14 cellular contexts compared by ENCODE assay signal in genomic region chr3:24046214-24046613, GRCh38.
DNase-seq lines count a peak whose midpoint lies in the region; TF ChIP-seq lines count a peak whose summit lies in the region.
"Had no signal": no experiment of that assay in that cellular context is flagged by ENCODE, and none has a peak within 500 bp of the region (broad histone marks: within the 10 kb centered on the region; RNA-seq: fewer than 3 reads in every experiment).

No MANE protein-coding gene starts in this region.

- H3K4me1 Mint-ChIP-seq in osteocyte (ENCODE audit: unreplicated experiment) = peaks cover 44% of the 10 kb centered on the region
- H3K4me1 Mint-ChIP-seq: CD4-positive, CD25-positive, alpha-beta regulatory T cell; CD8-positive, alpha-beta memory T cell; GM23338 had no signal

- no peaks in the 10 kb centered on the region for H4K20me1 ChIP-seq in Karpas-422 (ENCODE audit: insufficient read depth, low read depth, low read length)
- no peaks in the 10 kb centered on the region for H4K20me1 ChIP-seq in smooth muscle cell (ENCODE audit: low read depth)

- H3K27me3 Mint-ChIP-seq in osteocyte (ENCODE audit: unreplicated experiment) = no peaks in the 10 kb centered on the region

- no peaks in the 10 kb centered on the region for H3K79me2 ChIP-seq in Karpas-422 (ENCODE audit: low read length)
- no peaks in the 10 kb centered on the region for H3K79me2 ChIP-seq in smooth muscle cell (ENCODE audit: low read depth)

- peak overlapping the region; percentile 21 for H3K4me2 ChIP-seq in Karpas-422 (ENCODE audit: low read depth, low read length, poor library complexity, severe bottlenecking)
- no peak overlapping the region for H3K4me2 ChIP-seq in smooth muscle cell
- H3K4me2 ChIP-seq: GM23338 had no signal

- no peaks in the 10 kb centered on the region for H3K9me3 Mint-ChIP-seq in osteocyte (ENCODE audit: unreplicated experiment)
- H3K9me3 Mint-ChIP-seq: CD4-positive, CD25-positive, alpha-beta regulatory T cell; CD8-positive, alpha-beta memory T cell; GM23338 had no signal

- peaks cover 12% of the 10 kb centered on the region for H3K4me1 ChIP-seq in Karpas-422 (ENCODE audit: low read length)
- H3K4me1 ChIP-seq in ascending aorta = peaks cover 8 to 41% of the 10 kb centered on the region in 2 donors
- H3K4me1 ChIP-seq in smooth muscle cell (ENCODE audit: low read depth) = peaks cover 6% of the 10 kb centered on the region
- H3K4me1 ChIP-seq: BE2C had no signal

- H3K9me2 ChIP-seq in Karpas-422 (replicated peaks; ENCODE audit: insufficient read depth, low read length) = no peaks in the 10 kb centered on the region

- DNase-seq in Karpas-422 (no peak), ascending aorta (ENCODE audit: low spot score in 2 of 2) (no peak), osteocyte (ENCODE audit: extremely low spot score, unreplicated experiment) (no peak), Ammon's horn (ENCODE audit: low spot score) (no peak), smooth muscle cell (lab: John Stamatoyannopoulos, UW; ENCODE audit: unreplicated experiment) (no peak), NCI-H2029 treated with DMSO at 0.1 percent for 48 hours (lab: John Stamatoyannopoulos, UW) (no peak)
- DNase-seq: BE2C; C1 segment of cervical spinal cord; CD4-positive, CD25-positive, alpha-beta regulatory T cell; CD8-positive, alpha-beta memory T cell; COR-L47; HCEC 1CT had no signal

- H3K9ac ChIP-seq in Karpas-422 (ENCODE audit: low read length) (no peak overlapping the region), smooth muscle cell (ENCODE audit: low read depth) (no peak overlapping the region)

- H2AFZ ChIP-seq in Karpas-422 (ENCODE audit: low read length) (no peak overlapping the region), smooth muscle cell (ENCODE audit: low read depth) (no peak overlapping the region)
- H2AFZ ChIP-seq: GM23338 had no signal

- H3K4me3 ChIP-seq in Karpas-422 (ENCODE audit: low read length) = no peak overlapping the region
- no peak overlapping the region for H3K4me3 ChIP-seq in ascending aorta
- no peak overlapping the region for H3K4me3 ChIP-seq in smooth muscle cell
- H3K4me3 ChIP-seq: GM23338 had no signal

- peaks cover 4% of the 10 kb centered on the region for H3F3A ChIP-seq in smooth muscle cell (ENCODE audit: low read depth)

- H3K27ac Mint-ChIP-seq in osteocyte (ENCODE audit: unreplicated experiment) = peak overlapping the region; percentile 0
- H3K27ac Mint-ChIP-seq: CD8-positive, alpha-beta memory T cell; GM23338 had no signal

- H3K36me3 ChIP-seq in Karpas-422 (ENCODE audit: insufficient read depth, low read length) (no peaks in the 10 kb centered on the region), ascending aorta (no peaks in the 10 kb centered on the region), smooth muscle cell (ENCODE audit: low read depth) (no peaks in the 10 kb centered on the region)
- H3K36me3 ChIP-seq: BE2C had no signal

- no peak overlapping the region for H3K4me3 Mint-ChIP-seq in osteocyte (ENCODE audit: unreplicated experiment)
- H3K4me3 Mint-ChIP-seq: CD4-positive, CD25-positive, alpha-beta regulatory T cell; CD8-positive, alpha-beta memory T cell; GM23338 had no signal

- H3K27ac ChIP-seq in Karpas-422 (ENCODE audit: low read length) (no peak overlapping the region), ascending aorta (peak overlapping the region; percentile 91 to 94), smooth muscle cell (ENCODE audit: low read depth) (no peak overlapping the region)
- H3K27ac ChIP-seq: HL-60 had no signal

- no peak for TF ChIP-seq CTCF in ascending aorta (IDR thresholded peaks at IDR 0.05)
- TF ChIP-seq CTCF in osteocyte (IDR thresholded peaks at IDR 0.05) = no peak
- TF ChIP-seq CTCF in smooth muscle cell (IDR thresholded peaks at IDR 0.05; ENCODE audit: borderline replicate concordance, insufficient read depth, poor library complexity, severe bottlenecking) = no peak

- intact Hi-C loops in ascending aorta (cut with DNase I) = loop anchor here (10.0 kb wide), 1 partner anchor 101 kb away; the partner anchor contains the start of gene NR1D2

- H3K9me3 ChIP-seq in Karpas-422 (ENCODE audit: low read length) (no peaks in the 10 kb centered on the region), ascending aorta (no peaks in the 10 kb centered on the region), smooth muscle cell (replicated peaks; ENCODE audit: low read depth) (no peaks in the 10 kb centered on the region)
- H3K9me3 ChIP-seq: BE2C had no signal

- no peaks in the 10 kb centered on the region for H3K27me3 ChIP-seq in Karpas-422 (ENCODE audit: low read length)
- no peaks in the 10 kb centered on the region for H3K27me3 ChIP-seq in ascending aorta
- no peaks in the 10 kb centered on the region for H3K27me3 ChIP-seq in smooth muscle cell (ENCODE audit: low read depth)
- H3K27me3 ChIP-seq: BE2C had no signal

- H3K36me3 Mint-ChIP-seq in osteocyte (ENCODE audit: unreplicated experiment) = no peaks in the 10 kb centered on the region
- H3K36me3 Mint-ChIP-seq: CD4-positive, CD25-positive, alpha-beta regulatory T cell; CD8-positive, alpha-beta memory T cell had no signal

Comparison
In these comparisons a context has a peak if more than half of its experiments do, and no peak if none do; other contexts are left out.
1. H3K27ac ChIP-seq: peak in ascending aorta (2 of 2); none in Karpas-422 (single experiment) and smooth muscle cell (single experiment).